11 cellular contexts compared by ENCODE assay signal in genomic region chr7:73830872-73831655, GRCh38. TPM values are rescaled to one million over a fixed set of nuclear protein-coding genes. Genes with fewer than 3 reads are reported as not detected.
DNase-seq lines count a peak whose midpoint lies in the region; ATAC-seq and TF ChIP-seq lines count a peak whose summit lies in the region.
"Had no signal": no experiment of that assay in that cellular context is flagged by ENCODE, and none has a peak within 500 bp of the region (broad histone marks: within the 10 kb centered on the region; RNA-seq: fewer than 3 reads in every experiment).

CLDN4 (plus strand) TSS chr7:73830996; CDS start chr7:73831202, 206 bp downstream.

- H3K4me1 ChIP-seq in esophagus squamous epithelium: peaks cover 16 to 74% (median 32%) of the 10 kb centered on the region in 3 donors
- peaks cover 51% of the 10 kb centered on the region for H3K4me1 ChIP-seq in parathyroid adenoma

- WGBS in esophagus squamous epithelium, 2 donors: 43 to 72% methylated on average over 11 to 15 of the region's 44 CpGs

- no peak for TF ChIP-seq CTCF in esophagus squamous epithelium (IDR thresholded peaks at IDR 0.05)
- no peak for TF ChIP-seq CTCF in parathyroid adenoma (IDR thresholded peaks at IDR 0.05)

- H3K27ac ChIP-seq in esophagus squamous epithelium (peak within 1 kb of the TSS; percentile 86 to 94 (median 90)), parathyroid adenoma (peak within 1 kb of the TSS; percentile 99)

- H3K9me3 ChIP-seq in esophagus squamous epithelium (no peaks in the 10 kb centered on the region), parathyroid adenoma (ENCODE audit: control insufficient read depth, low read length) (no peaks in the 10 kb centered on the region)

- H2AFZ ChIP-seq in parathyroid adenoma: peak within 1 kb of the TSS; percentile 76

- H3K27me3 ChIP-seq in H7 (ENCODE audit: control insufficient read depth, insufficient read depth, low read length) (no peaks in the 10 kb centered on the region), esophagus squamous epithelium (peaks cover 0 to 30% (median 0%) of the 10 kb centered on the region in 4 donors), parathyroid adenoma (ENCODE audit: control insufficient read depth, insufficient read depth, low read length) (no peaks in the 10 kb centered on the region)

- no peak for ATAC-seq in HG03108 (IDR thresholded peaks at IDR 0.05; ENCODE audit: unreplicated experiment)
- no peak for ATAC-seq in GM19351 (IDR thresholded peaks at IDR 0.05; ENCODE audit: unreplicated experiment)
- ATAC-seq: activated CD8-positive, alpha-beta memory T cell treated with anti-CD3 and anti-CD28 coated beads, Interleukin-2, amount 10 ng/mL, durations not matched to agents 7 days and 5 days had no signal

- H3K4me2 ChIP-seq in parathyroid adenoma (ENCODE audit: low read length): peak within 1 kb of the TSS; percentile 91

- H3K4me3 ChIP-seq in H7 (ENCODE audit: insufficient read depth, low read depth, low read length): peak within 1 kb of the TSS; percentile 14; the same call in 1 of the 2 replicates
- H3K4me3 ChIP-seq in esophagus squamous epithelium: peak within 1 kb of the TSS; percentile 38 to 59 (median 54)
- peak within 1 kb of the TSS; percentile 89 for H3K4me3 ChIP-seq in parathyroid adenoma (ENCODE audit: low read depth, low read length)

- intact Hi-C loops in esophagus squamous epithelium (cut with DNase I) (no loop called here), posterior vena cava (cut with DNase I) (no loop called here)

- peak within 1 kb of the TSS; percentile 96 for H3K9ac ChIP-seq in parathyroid adenoma

- DNase-seq in H7 (peak; percentile 80), NCI-H526 (lab: John Stamatoyannopoulos, UW) (peak; percentile 86 to 94), esophagus squamous epithelium (lab: John Stamatoyannopoulos, UW) (no peak), posterior vena cava (ENCODE audit: low spot score) (no peak), foreskin melanocyte (no peak)
- DNase-seq: activated CD8-positive, alpha-beta memory T cell treated with anti-CD3 and anti-CD28 coated beads, Interleukin-2, amount 10 ng/mL, durations not matched to agents 7 days and 5 days; effector CD8-positive, alpha-beta T cell; NCI-H446 had no signal

- peak in 2 of 4 donors; percentile 54 to 65 for TF ChIP-seq POLR2A in esophagus squamous epithelium (IDR thresholded peaks at IDR 0.05)

- H3K79me2 ChIP-seq in parathyroid adenoma: peaks cover 2% of the 10 kb centered on the region

- H3K36me3 ChIP-seq in H7 (replicated peaks; ENCODE audit: control insufficient read depth, insufficient read depth, low read length) (no peaks in the 10 kb centered on the region), esophagus squamous epithelium (no peaks in the 10 kb centered on the region), parathyroid adenoma (ENCODE audit: control insufficient read depth, insufficient read depth, low read length) (no peaks in the 10 kb centered on the region)

RNA-seq across cellular contexts. Expression of gene CLDN4, which starts in this region (rescaled TPM):
- total RNA-seq in H7 (2014; rRNA removed; shearing (Covaris generic)): 2.0 and 2.1 TPM in 2 replicates
- total RNA-seq in esophagus squamous epithelium (100 to 1,000 TPM in 3 of 4 donors, 10 to 100 TPM in 1; 99.4 to 436 (median 200) TPM), posterior vena cava (under 1 TPM; 0.38 to 0.97 TPM)

Comparison
In these comparisons a context has a peak if more than half of its experiments do, and no peak if none do; other contexts are left out.
1. RNA of gene CLDN4 (total RNA-seq): 99.4 to 436 TPM in esophagus squamous epithelium; 2.0 to 2.1 TPM in H7 and 0.38 to 0.97 TPM in posterior vena cava; every median in the first group is over 10 times any median in the second.
2. DNase-seq: peak in H7 (single experiment) and NCI-H526 (2 of 2); none in esophagus squamous epithelium (single experiment), posterior vena cava (single experiment) and foreskin melanocyte (single experiment).
3. H3K4me3 ChIP-seq: peak in every context shown above with its lines; median percentile 89 in parathyroid adenoma; 54 in esophagus squamous epithelium; 14 in H7.